Comparison of ENCODE assay signal across 1 cellular context in the genomic region with DNA sequence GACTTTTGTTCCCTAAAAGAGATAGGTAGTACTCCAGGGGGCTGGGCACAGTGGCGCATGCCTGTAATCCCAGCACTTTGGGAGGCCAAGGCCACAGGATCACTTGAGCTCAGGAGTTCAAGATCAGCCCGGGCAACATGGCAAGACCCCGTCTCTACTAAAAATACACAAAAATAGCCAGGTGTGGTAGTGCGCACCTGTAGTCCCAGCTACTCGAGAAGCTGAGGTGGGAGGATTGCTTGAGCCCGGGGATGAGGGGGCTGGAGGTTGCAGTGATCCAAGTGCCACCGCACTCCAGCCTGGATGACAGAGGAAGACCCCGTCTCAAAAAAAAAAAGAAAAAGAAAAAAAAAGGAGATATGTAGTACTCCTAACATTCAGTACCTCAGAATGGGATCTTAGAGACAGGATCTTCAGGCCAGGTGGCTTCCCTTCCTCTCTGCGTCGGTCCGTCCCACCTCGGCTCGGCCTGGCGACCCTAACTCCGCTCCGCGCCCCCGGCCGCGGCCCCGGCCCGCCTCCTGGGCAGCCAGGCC.
TF ChIP-seq lines count a peak whose summit lies in the region.

No MANE protein-coding gene starts in this region.

TF ChIP-seq in HepG2, 621 proteins besides CTCF, POLR2A, EP300 and RAD21 (continued from another document):
- TF ChIP-seq, protein P1, sequence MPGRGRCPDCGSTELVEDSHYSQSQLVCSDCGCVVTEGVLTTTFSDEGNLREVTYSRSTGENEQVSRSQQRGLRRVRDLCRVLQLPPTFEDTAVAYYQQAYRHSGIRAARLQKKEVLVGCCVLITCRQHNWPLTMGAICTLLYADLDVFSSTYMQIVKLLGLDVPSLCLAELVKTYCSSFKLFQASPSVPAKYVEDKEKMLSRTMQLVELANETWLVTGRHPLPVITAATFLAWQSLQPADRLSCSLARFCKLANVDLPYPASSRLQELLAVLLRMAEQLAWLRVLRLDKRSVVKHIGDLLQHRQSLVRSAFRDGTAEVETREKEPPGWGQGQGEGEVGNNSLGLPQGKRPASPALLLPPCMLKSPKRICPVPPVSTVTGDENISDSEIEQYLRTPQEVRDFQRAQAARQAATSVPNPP (CRISPR knock-in tag; IDR thresholded peaks at IDR 0.05), result no peak
- TF ChIP-seq ZNF263 (CRISPR knock-in tag; IDR thresholded peaks at IDR 0.05), result peak; percentile 71
- 0 out of 2 replicates have a peak, but pooled peaks have one; percentile 1 for TF ChIP-seq HMGXB3 (CRISPR knock-in tag; IDR thresholded peaks at IDR 0.05; ENCODE audit: borderline replicate concordance)
- TF ChIP-seq, protein P2, sequence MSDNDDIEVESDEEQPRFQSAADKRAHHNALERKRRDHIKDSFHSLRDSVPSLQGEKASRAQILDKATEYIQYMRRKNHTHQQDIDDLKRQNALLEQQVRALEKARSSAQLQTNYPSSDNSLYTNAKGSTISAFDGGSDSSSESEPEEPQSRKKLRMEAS (IDR thresholded peaks at IDR 0.05), result peak; percentile 4; the same call in 1 of the 2 replicates
- TF ChIP-seq NR2F6 (IDR thresholded peaks at IDR 0.05), result no peak
- TF ChIP-seq NR2F6 (CRISPR knock-in tag; IDR thresholded peaks at IDR 0.05), result peak; percentile 24; the same call in 1 of the 2 replicates
- 0 out of 2 replicates have a peak, but pooled peaks have one; percentile 1 for TF ChIP-seq LBX2 (CRISPR knock-in tag; IDR thresholded peaks at IDR 0.05; ENCODE audit: borderline replicate concordance)
